11 cellular contexts compared by ENCODE assay signal in the genomic region with DNA sequence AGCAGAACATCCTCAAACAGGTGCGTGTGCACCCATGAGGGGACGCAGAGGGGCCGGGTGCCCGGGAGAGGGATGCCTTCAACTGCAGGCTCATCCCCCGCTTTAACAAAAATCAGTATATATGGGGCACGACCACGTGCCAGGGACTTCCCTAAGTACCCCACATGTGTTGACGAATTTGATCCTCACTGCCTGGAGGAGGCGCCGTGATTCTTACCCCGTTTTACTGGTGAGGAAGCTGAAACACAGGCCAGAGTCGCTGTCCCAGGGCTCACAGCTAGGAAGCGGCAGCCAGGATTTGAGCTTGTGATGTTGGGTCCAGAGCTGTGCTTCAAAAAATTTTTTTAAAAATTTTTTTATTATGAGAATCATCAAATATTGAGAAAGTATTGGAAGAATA.
"Had no signal": no experiment of that assay in that cellular context is flagged by ENCODE, and none has a peak within 500 bp of the region (broad histone marks: within the 10 kb centered on the region; RNA-seq: fewer than 3 reads in every experiment).

No MANE protein-coding gene starts in this region.

- H3K9me3 ChIP-seq: left lung, spleen, thyroid gland had no signal

- H2AFZ ChIP-seq: hepatocyte had no signal

- H3K27ac ChIP-seq: hepatocyte, left lung, spleen, thyroid gland had no signal

- H3K79me2 ChIP-seq: hepatocyte had no signal

- DNase-seq: activated CD4-positive, alpha-beta T cell treated with anti-CD3 and anti-CD28 coated beads for 1 hour; activated gamma-delta T cell; effector memory CD8-positive, alpha-beta T cell; left lung; midbrain; nucleus accumbens; spleen; stimulated activated CD8-positive, alpha-beta memory T cell treated with anti-CD3 and anti-CD28 coated beads, Interleukin-4, amount 100 ng/mL, for 48 hours; stimulated activated naive CD4-positive, alpha-beta T cell; thyroid gland had no signal

- H3K4me3 ChIP-seq: hepatocyte, left lung, spleen, thyroid gland had no signal

- H3K4me1 ChIP-seq: left lung, spleen, thyroid gland had no signal

- H3K4me2 ChIP-seq: hepatocyte had no signal

- H3K27me3 ChIP-seq: hepatocyte, left lung, spleen, thyroid gland had no signal
